ENCODE assay signal across 8 cellular contexts in genomic region chr15:90400759-90401314, GRCh38. TPM values are rescaled to one million over a fixed set of nuclear protein-coding genes. Genes with fewer than 3 reads are reported as not detected.
DNase-seq lines count a peak whose midpoint lies in the region; ATAC-seq and TF ChIP-seq lines count a peak whose summit lies in the region.

No MANE protein-coding gene starts in this region.

- peaks cover 17% of the 10 kb centered on the region for H3K36me3 Mint-ChIP-seq in activated T-cell treated with anti-CD3 and anti-CD28 coated beads, Interleukin-2, amount 50 U/mL, for 4 hours (ENCODE audit: insufficient read depth)

- no peaks in the 10 kb centered on the region for H4K20me1 ChIP-seq in fibroblast of lung (ENCODE audit: control insufficient read depth, extremely low read depth, insufficient read depth, low read length)

- peaks cover 9% of the 10 kb centered on the region for H3K36me3 ChIP-seq in NT2/D1 (ENCODE audit: insufficient read depth, insufficient read length, low read length)
- peaks cover under 1% of the 10 kb centered on the region for H3K36me3 ChIP-seq in fibroblast of lung (ENCODE audit: control insufficient read depth, insufficient read depth, low read length)
- H3K36me3 ChIP-seq in neuron (ENCODE audit: insufficient read depth, low read length) = no peaks in the 10 kb centered on the region

- H3K27me3 ChIP-seq in NT2/D1 (ENCODE audit: insufficient read depth, insufficient read length) (no peaks in the 10 kb centered on the region), fibroblast of lung (ENCODE audit: control insufficient read depth, insufficient read depth, low read length) (no peaks in the 10 kb centered on the region), neuron (ENCODE audit: insufficient read depth, low read length) (no peaks in the 10 kb centered on the region)

- DNase-seq in DMS153 treated with DMSO at 0.1 percent for 48 hours (lab: John Stamatoyannopoulos, UW; ENCODE audit: unreplicated experiment) = peak; percentile 58
- peak; percentile 98 for DNase-seq in HT-29 (ENCODE audit: low spot score)
- peak; percentile 74 for DNase-seq in NT2/D1 (ENCODE audit: low read depth, low spot score)
- DNase-seq in activated T-cell treated with anti-CD3 and anti-CD28 coated beads, Interleukin-2, amount 50 U/mL, for 4 hours = peak; percentile 39
- peak; percentile 93 to 98 for DNase-seq in fibroblast of lung (ENCODE audit: low read depth in 2 of 2)
- peak; percentile 75 for DNase-seq in ureter (ENCODE audit: low spot score)

- H3K27ac ChIP-seq in fibroblast of lung (ENCODE audit: insufficient read depth, low read length) = peak overlapping the region; percentile 98

- H3K4me3 ChIP-seq in NT2/D1 (ENCODE audit: insufficient read length, low read depth) (no peak overlapping the region), fibroblast of lung (replicated peaks in 1 of 4; ENCODE audit: control extremely low read depth in 1 of 4, insufficient read depth in 1 of 4, low read depth in 3 of 4, low read length in 4 of 4) (peak overlapping the region in 3 of 4 experiments; percentile 13 to 24 (median 21)), neuron (ENCODE audit: low read length) (peak overlapping the region; percentile 14)

- H3K9ac ChIP-seq in NT2/D1 (ENCODE audit: insufficient read length, low read depth) = no peak overlapping the region
- H3K9ac ChIP-seq in fibroblast of lung (ENCODE audit: insufficient read depth, low read length) = peak overlapping the region; percentile 27

- ATAC-seq in GM21515 (IDR thresholded peaks at IDR 0.05; ENCODE audit: unreplicated experiment) = peak; percentile 97
- peak; percentile 100 for ATAC-seq in activated T-cell treated with anti-CD3 and anti-CD28 coated beads, Interleukin-2, amount 50 U/mL, for 4 hours

- TF ChIP-seq CTCF in fibroblast of lung (conservative IDR thresholded peaks at IDR 0.05 in 1 of 2, IDR thresholded peaks at IDR 0.05 in 1 of 2; ENCODE audit: low read depth in 1 of 2, low read length in 2 of 2) = no peak

- peaks cover 68% of the 10 kb centered on the region for H3K4me1 Mint-ChIP-seq in activated T-cell treated with anti-CD3 and anti-CD28 coated beads, Interleukin-2, amount 50 U/mL, for 4 hours (ENCODE audit: low read depth)

- H3K4me2 ChIP-seq in fibroblast of lung (ENCODE audit: extremely low read depth, insufficient read depth, low read length) = peak overlapping the region; percentile 95

- H3K4me1 ChIP-seq in NT2/D1 (ENCODE audit: insufficient read depth, insufficient read length) (peaks cover 4% of the 10 kb centered on the region), fibroblast of lung (ENCODE audit: control insufficient read depth, extremely low read depth, insufficient read depth, low read length) (peaks cover 26% of the 10 kb centered on the region), neuron (ENCODE audit: insufficient read depth, low read length) (peaks cover 18% of the 10 kb centered on the region)

- no peaks in the 10 kb centered on the region for H3K9me3 Mint-ChIP-seq in activated T-cell treated with anti-CD3 and anti-CD28 coated beads, Interleukin-2, amount 50 U/mL, for 4 hours

- peaks cover 89% of the 10 kb centered on the region for H3K79me2 ChIP-seq in fibroblast of lung (ENCODE audit: control insufficient read depth, insufficient read depth, low read length)

- H3K9me3 ChIP-seq in NT2/D1 (ENCODE audit: insufficient read depth, low read length) = no peaks in the 10 kb centered on the region
- H3K9me3 ChIP-seq in fibroblast of lung (ENCODE audit: control insufficient read depth, insufficient read depth, low read depth, low read length) = no peaks in the 10 kb centered on the region
- no peaks in the 10 kb centered on the region for H3K9me3 ChIP-seq in neuron (ENCODE audit: low read length)

- H3K27me3 Mint-ChIP-seq in activated T-cell treated with anti-CD3 and anti-CD28 coated beads, Interleukin-2, amount 50 U/mL, for 4 hours (ENCODE audit: low read depth) = no peaks in the 10 kb centered on the region

- no peak overlapping the region for H2AFZ ChIP-seq in fibroblast of lung (ENCODE audit: low read length)
- no peak overlapping the region for H2AFZ ChIP-seq in neuron (ENCODE audit: low read depth, low read length)

- peak overlapping the region; percentile 74 for H3K4me3 Mint-ChIP-seq in activated T-cell treated with anti-CD3 and anti-CD28 coated beads, Interleukin-2, amount 50 U/mL, for 4 hours

RNA-seq across cellular contexts. Expression of gene IQGAP1, which starts 12.8 kb away (rescaled TPM):
- total RNA-seq in HT-29 (2014; rRNA removed; shearing (Covaris generic)) = 100 and 111 TPM in 2 replicates
- 10 to 100 TPM; 83.1 to 96.0 (median 91.4) TPM for total RNA-seq in activated T-cell treated with anti-CD3 and anti-CD28 coated beads, Interleukin-2, amount 50 U/mL, for 4 hours
- total RNA-seq in fibroblast of lung (160 and 270 TPM in 2 replicates), ureter (260 TPM)
- 222 and 231 TPM in 2 replicates for polyA plus RNA-seq in fibroblast of lung
- 176 TPM in 2 replicates for polyA plus RNA-seq in fibroblast of lung (2012)
- 127 and 133 TPM in 2 replicates for polyA minus RNA-seq in fibroblast of lung (ENCODE audit: low replicate concordance)

RNA-seq across cellular contexts. Expression of gene ZNF774, which starts 48.8 kb away (rescaled TPM):
- 1.2 and 2.5 TPM in 2 replicates for total RNA-seq in HT-29 (2014; rRNA removed; shearing (Covaris generic))
- 1 to 10 TPM in 2 of 3 donors, under 1 TPM in 1; 0.46 to 1.2 (median 1.0) TPM for total RNA-seq in activated T-cell treated with anti-CD3 and anti-CD28 coated beads, Interleukin-2, amount 50 U/mL, for 4 hours
- 1.3 and 1.8 TPM in 2 replicates for total RNA-seq in fibroblast of lung
- polyA plus RNA-seq in fibroblast of lung = 1.2 and 1.3 TPM in 2 replicates
- polyA plus RNA-seq in fibroblast of lung (2012) = 1.1 TPM in 2 replicates
- 0.12 TPM in 1 of 2 replicates, not detected in the other for polyA minus RNA-seq in fibroblast of lung (ENCODE audit: low replicate concordance)
- total RNA-seq in ureter = 8.9 TPM

Comparison
In these comparisons a context has a peak if more than half of its experiments do, and no peak if none do; other contexts are left out.
1. DNase-seq: peak in every context shown above with its lines; median percentile 98 in HT-29; 96 in fibroblast of lung; 75 in ureter; 74 in NT2/D1; 58 in DMS153 treated with DMSO at 0.1 percent for 48 hours; 39 in activated T-cell treated with anti-CD3 and anti-CD28 coated beads, Interleukin-2, amount 50 U/mL, for 4 hours.